16 cellular contexts compared by ENCODE assay signal in genomic region chr9:994005-994404, GRCh38. TPM values are rescaled to one million over a fixed set of nuclear protein-coding genes. Genes with fewer than 3 reads are reported as not detected.
A peak's percentile ranks its signal among the peaks of the same experiment; 100 is the strongest.
DNase-seq lines count a peak whose midpoint lies in the region; ATAC-seq, FAIRE-seq and TF ChIP-seq lines count a peak whose summit lies in the region.
"Had no signal": no experiment of that assay in that cellular context is flagged by ENCODE, and none has a peak within 500 bp of the region (broad histone marks: within the 10 kb centered on the region; RNA-seq: fewer than 3 reads in every experiment).

No MANE protein-coding gene starts in this region.

- no peaks in the 10 kb centered on the region for H3K4me1 ChIP-seq in lower lobe of right lung

- DNase-seq in lower lobe of right lung (no peak), frontal cortex (ENCODE audit: low spot score in 2 of 2) (no peak), cerebellar cortex (ENCODE audit: low spot score) (no peak), endothelial cell (ENCODE audit: low spot score) (no peak)
- DNase-seq: foreskin fibroblast, NCI-H2171 treated with DMSO at 0.1 percent for 48 hours, retina had no signal

- H3K4me3 Mint-ChIP-seq in endothelial cell (ENCODE audit: unreplicated experiment), result no peak overlapping the region

- no peak for FAIRE-seq in frontal cortex (lab: Jason Lieb, UNC)
- FAIRE-seq: islet of Langerhans had no signal

- intact Hi-C loops in lower lobe of right lung (cut with DNase I), result no loop called here

- TF ChIP-seq CTCF in lower lobe of right lung (IDR thresholded peaks at IDR 0.05) (no peak), endothelial cell (IDR thresholded peaks at IDR 0.05; ENCODE audit: unreplicated experiment) (no peak)

- H3K36me3 ChIP-seq in lower lobe of right lung, result no peaks in the 10 kb centered on the region
- H3K36me3 ChIP-seq: suprapubic skin had no signal

- no peaks in the 10 kb centered on the region for H3K36me3 Mint-ChIP-seq in endothelial cell (ENCODE audit: low read depth, unreplicated experiment)

- H3K4me1 Mint-ChIP-seq in endothelial cell (ENCODE audit: unreplicated experiment), result no peaks in the 10 kb centered on the region

- peaks cover 4% of the 10 kb centered on the region for H3K9me3 Mint-ChIP-seq in endothelial cell (ENCODE audit: unreplicated experiment)

- peak; percentile 87 for ATAC-seq in GM18868 (IDR thresholded peaks at IDR 0.05; ENCODE audit: unreplicated experiment)
- peak; percentile 58 for ATAC-seq in GM21619 (IDR thresholded peaks at IDR 0.05; ENCODE audit: unreplicated experiment)
- peak; percentile 37 for ATAC-seq in HG03558 (IDR thresholded peaks at IDR 0.05; ENCODE audit: extremely low read depth, unreplicated experiment)
- ATAC-seq in lower lobe of right lung, result peak; percentile 18 to 67
- ATAC-seq: Panc1 had no signal

- H3K27me3 ChIP-seq in lower lobe of right lung (ENCODE audit: low read depth), result peaks cover 9% of the 10 kb centered on the region

- H3K27ac Mint-ChIP-seq in endothelial cell (ENCODE audit: unreplicated experiment), result no peak overlapping the region

- no peak overlapping the region for H3K4me3 ChIP-seq in lower lobe of right lung
- H3K4me3 ChIP-seq: suprapubic skin had no signal

- no peaks in the 10 kb centered on the region for H3K9me3 ChIP-seq in lower lobe of right lung
- H3K9me3 ChIP-seq: suprapubic skin had no signal

- H3K27me3 Mint-ChIP-seq in endothelial cell (ENCODE audit: unreplicated experiment), result peaks cover 2% of the 10 kb centered on the region

- H3K27ac ChIP-seq in lower lobe of right lung, result no peak overlapping the region
- H3K27ac ChIP-seq: suprapubic skin had no signal

RNA-seq across cellular contexts. Expression of gene DMRT3, which starts 17.6 kb away (rescaled TPM):
- 0.24 TPM for total RNA-seq in lower lobe of right lung
- not detected for total RNA-seq in frontal cortex
- total RNA-seq in endothelial cell (ENCODE audit: unreplicated experiment), result not detected
- total RNA-seq: dermis microvascular lymphatic vessel endothelial cell, LHCN-M2, myocyte had no signal

RNA-seq across cellular contexts. Expression of gene DMRT2, which starts 56.2 kb away (rescaled TPM):
- total RNA-seq in lower lobe of right lung (0.86 TPM), frontal cortex (not detected), endothelial cell (ENCODE audit: unreplicated experiment) (0.31 TPM)
- total RNA-seq: dermis microvascular lymphatic vessel endothelial cell, LHCN-M2, myocyte had no signal

Comparison
In these comparisons a context has a peak if more than half of its experiments do, and no peak if none do; other contexts are left out.
1. ATAC-seq: peak in every context shown above with its lines; median percentile 87 in GM18868; 58 in GM21619; 42 in lower lobe of right lung; 37 in HG03558.